Comparison of ENCODE assay signal across 10 cellular contexts in the genomic region with DNA sequence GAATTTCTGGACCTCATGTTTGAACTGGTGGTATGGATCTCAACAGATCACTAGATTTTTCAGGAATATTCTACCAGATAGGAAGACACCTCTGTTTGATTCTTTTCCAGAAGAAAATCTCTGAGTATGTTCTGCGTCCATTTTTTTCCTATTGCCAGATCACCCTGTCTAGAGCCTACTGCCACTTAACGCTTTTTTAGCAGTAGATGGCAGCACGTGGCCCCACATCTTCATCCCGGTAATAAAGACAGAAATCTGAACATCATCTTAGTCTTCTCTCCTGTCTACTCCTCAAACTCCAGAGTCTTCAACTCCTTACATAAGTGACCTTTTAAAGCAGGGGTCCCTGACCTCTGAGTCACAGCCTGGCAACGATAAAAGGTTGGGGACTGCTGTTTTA.
DNase-seq lines count a peak whose midpoint lies in the region; ATAC-seq, FAIRE-seq and TF ChIP-seq lines count a peak whose summit lies in the region.
"Had no signal": no experiment of that assay in that cellular context is flagged by ENCODE, and none has a peak within 500 bp of the region (broad histone marks: within the 10 kb centered on the region; RNA-seq: fewer than 3 reads in every experiment).

No MANE protein-coding gene starts in this region.

- BruUV-seq in HepG2 (replicated peaks; lab: Mats Ljungman, UMichigan) = no TSS peak

- TF ChIP-seq CTCF in HepG2 (CRISPR knock-in tag; IDR thresholded peaks at IDR 0.05) (peak; percentile 27), right lobe of liver (IDR thresholded peaks at IDR 0.05) (no peak), astrocyte of the spinal cord (IDR thresholded peaks at IDR 0.05; ENCODE audit: low read depth, low read length) (peak; percentile 42)

- H3K27ac ChIP-seq in HepG2 (ENCODE audit: extremely low read length, insufficient read depth, low read length) (no peak overlapping the region), right lobe of liver (no peak overlapping the region)

- TF ChIP-seq EP300 in HepG2 (IDR thresholded peaks at IDR 0.05; ENCODE audit: low read depth in 2 of 2, low read length in 2 of 2) (no peak), HepG2 (CRISPR knock-in tag; IDR thresholded peaks at IDR 0.05; ENCODE audit: borderline replicate concordance) (no peak)

- peak; percentile 75 for ATAC-seq in HepG2
- ATAC-seq in right lobe of liver = no peak
- no peak for ATAC-seq in HG03457 (IDR thresholded peaks at IDR 0.05; ENCODE audit: unreplicated experiment)
- no peak for ATAC-seq in HG03039 (IDR thresholded peaks at IDR 0.05; ENCODE audit: unreplicated experiment)
- ATAC-seq in HG03196 (IDR thresholded peaks at IDR 0.05; ENCODE audit: unreplicated experiment) = no peak
- ATAC-seq: stimulated activated effector memory CD8-positive, alpha-beta T cell treated with anti-CD3 and anti-CD28 coated beads, Interleukin-12 subunit alpha, Interleukin-12 subunit beta, amount 100 ng/mL, for 72 hours had no signal

- H4K20me1 ChIP-seq in HepG2 (ENCODE audit: insufficient read depth, low read length) = no peaks in the 10 kb centered on the region

- no peak overlapping the region for H3K4me2 ChIP-seq in HepG2 (ENCODE audit: low read depth, low read length)

- intact Hi-C loops in HepG2 (cut with micrococcal nuclease; ENCODE audit: unreplicated experiment) (no loop called here), right lobe of liver (cut with DNase I) (no loop called here)

- no peak overlapping the region for H2AFZ ChIP-seq in HepG2 (ENCODE audit: low read length)

- peak; percentile 21 for DNase-seq in HepG2 (ENCODE audit: low spot score)
- no peak for DNase-seq in right lobe of liver
- peak; percentile 46 for DNase-seq in LHCN-M2 (ENCODE audit: low read depth)
- DNase-seq in astrocyte of the spinal cord (ENCODE audit: low read depth, low spot score) = no peak
- DNase-seq in urothelium cell line (ENCODE audit: low spot score) = peak; percentile 50
- DNase-seq: NCI-H1694 had no signal

- no peak overlapping the region for H3K4me3 ChIP-seq in HepG2 (replicated peaks in 1 of 3; ENCODE audit: insufficient read depth in 1 of 3, low read depth in 2 of 3, low read length in 3 of 3)
- H3K4me3 ChIP-seq in right lobe of liver = no peak overlapping the region
- H3K4me3 ChIP-seq in astrocyte of the spinal cord (ENCODE audit: low read depth, low read length) = no peak overlapping the region

- H3K4me1 ChIP-seq in HepG2 (ENCODE audit: insufficient read depth, low read length) = no peaks in the 10 kb centered on the region
- no peaks in the 10 kb centered on the region for H3K4me1 ChIP-seq in right lobe of liver

- FAIRE-seq in HepG2 (lab: Jason Lieb, UNC) (no peak), urothelium cell line (lab: Jason Lieb, UNC) (no peak)

- H3K9ac ChIP-seq in HepG2 (ENCODE audit: insufficient read depth, low read depth, low read length) = no peak overlapping the region

- CTCF ChIA-PET in HepG2 (lab: Yijun Ruan, JAX; ENCODE audit: low intra/inter-chr PET ratio, low total read pairs) = no interaction called here

- 0 out of 5 replicates have a peak, but pooled peaks cover 0 to under 1% of the 10 kb centered on the region in 2 experiments for H3K27me3 ChIP-seq in HepG2 (ENCODE audit: control insufficient read depth in 1 of 2, insufficient read depth in 2 of 2, low read length in 2 of 2)
- H3K27me3 ChIP-seq in right lobe of liver = no peaks in the 10 kb centered on the region

- no peaks in the 10 kb centered on the region for H3K9me3 ChIP-seq in HepG2 (ENCODE audit: low read length)
- no peaks in the 10 kb centered on the region for H3K9me3 ChIP-seq in right lobe of liver

- TF ChIP-seq RAD21 in HepG2 (CRISPR knock-in tag; IDR thresholded peaks at IDR 0.05) = no peak

- 1% methylated on average over 5 of the region's 5 CpGs for WGBS in HepG2 (ENCODE audit: low lambda C conversion rate)
- WGBS in right lobe of liver (ENCODE audit: insufficient coverage, low coverage, low lambda C conversion rate, missing lambda C conversion rate) = 33% methylated on average over 5 of the region's 5 CpGs

- POLR2A ChIA-PET in HepG2 (lab: Yijun Ruan, JAX) = no interaction called here

- no peaks in the 10 kb centered on the region for H3K79me2 ChIP-seq in HepG2 (ENCODE audit: insufficient read depth, low read length)

- H3K36me3 ChIP-seq in HepG2 (replicated peaks in 1 of 2; ENCODE audit: control insufficient read depth in 1 of 2, insufficient read depth in 2 of 2, low read length in 2 of 2) (no peaks in the 10 kb centered on the region), right lobe of liver (no peaks in the 10 kb centered on the region)

- in situ Hi-C loops in HepG2 (cut with HindIII; ENCODE audit: extremely low pct_ligation_motif_present, low pct_unique_long_range_greater_than_20kb) (loop anchor here (25.0 kb wide), 1 partner anchor 333 kb away; no protein-coding TSS in a partner anchor), astrocyte of the spinal cord (cut with HindIII; ENCODE audit: low sequenced_read_pairs) (no loop called here)

- TF ChIP-seq POLR2A in HepG2 (IDR thresholded peaks at IDR 0.05; ENCODE audit: insufficient read depth in 1 of 2, low read depth in 2 of 2, low read length in 2 of 2) (no peak), right lobe of liver (IDR thresholded peaks at IDR 0.05) (no peak)

TF ChIP-seq in HepG2, 621 proteins besides CTCF, POLR2A, EP300 and RAD21:
- TF ChIP-seq, protein P1, sequence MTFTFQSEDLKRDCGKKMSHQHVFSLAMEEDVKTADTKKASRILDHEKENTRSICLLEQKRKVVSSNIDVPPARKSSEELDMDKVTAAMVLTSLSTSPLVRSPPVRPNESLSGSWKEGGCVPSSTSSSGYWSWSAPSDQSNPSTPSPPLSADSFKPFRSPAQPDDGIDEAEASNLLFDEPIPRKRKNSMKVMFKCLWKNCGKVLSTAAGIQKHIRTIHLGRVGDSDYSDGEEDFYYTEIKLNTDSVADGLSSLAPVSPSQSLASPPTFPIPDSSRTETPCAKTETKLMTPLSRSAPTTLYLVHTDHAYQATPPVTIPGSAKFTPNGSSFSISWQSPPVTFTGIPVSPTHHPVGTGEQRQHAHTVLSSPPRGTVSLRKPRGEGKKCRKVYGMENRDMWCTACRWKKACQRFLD (CRISPR knock-in tag; IDR thresholded peaks at IDR 0.05; ENCODE audit: borderline replicate concordance) = no peak
- TF ChIP-seq ZMYM2 (CRISPR knock-in tag; IDR thresholded peaks at IDR 0.05) (no peak), STAG1 (CRISPR knock-in tag; IDR thresholded peaks at IDR 0.05) (peak; percentile 24; the same call in 1 of the 2 replicates)
- TF ChIP-seq, protein P2, sequence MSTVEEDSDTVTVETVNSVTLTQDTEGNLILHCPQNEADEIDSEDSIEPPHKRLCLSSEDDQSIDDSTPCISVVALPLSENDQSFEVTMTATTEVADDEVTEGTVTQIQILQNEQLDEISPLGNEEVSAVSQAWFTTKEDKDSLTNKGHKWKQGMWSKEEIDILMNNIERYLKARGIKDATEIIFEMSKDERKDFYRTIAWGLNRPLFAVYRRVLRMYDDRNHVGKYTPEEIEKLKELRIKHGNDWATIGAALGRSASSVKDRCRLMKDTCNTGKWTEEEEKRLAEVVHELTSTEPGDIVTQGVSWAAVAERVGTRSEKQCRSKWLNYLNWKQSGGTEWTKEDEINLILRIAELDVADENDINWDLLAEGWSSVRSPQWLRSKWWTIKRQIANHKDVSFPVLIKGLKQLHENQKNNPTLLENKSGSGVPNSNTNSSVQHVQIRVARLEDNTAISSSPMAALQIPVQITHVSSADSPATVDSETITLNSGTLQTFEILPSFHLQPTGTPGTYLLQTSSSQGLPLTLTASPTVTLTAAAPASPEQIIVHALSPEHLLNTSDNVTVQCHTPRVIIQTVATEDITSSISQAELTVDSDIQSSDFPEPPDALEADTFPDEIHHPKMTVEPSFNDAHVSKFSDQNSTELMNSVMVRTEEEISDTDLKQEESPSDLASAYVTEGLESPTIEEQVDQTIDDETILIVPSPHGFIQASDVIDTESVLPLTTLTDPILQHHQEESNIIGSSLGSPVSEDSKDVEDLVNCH (CRISPR knock-in tag; IDR thresholded peaks at IDR 0.05) = no peak
- TF ChIP-seq, protein P3, sequence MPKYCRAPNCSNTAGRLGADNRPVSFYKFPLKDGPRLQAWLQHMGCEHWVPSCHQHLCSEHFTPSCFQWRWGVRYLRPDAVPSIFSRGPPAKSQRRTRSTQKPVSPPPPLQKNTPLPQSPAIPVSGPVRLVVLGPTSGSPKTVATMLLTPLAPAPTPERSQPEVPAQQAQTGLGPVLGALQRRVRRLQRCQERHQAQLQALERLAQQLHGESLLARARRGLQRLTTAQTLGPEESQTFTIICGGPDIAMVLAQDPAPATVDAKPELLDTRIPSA (CRISPR knock-in tag; IDR thresholded peaks at IDR 0.05; ENCODE audit: borderline replicate concordance) = no peak
TF ChIP-seq in HepG2: peak in this region for 1.

Comparison
In these comparisons a context has a peak if more than half of its experiments do, and no peak if none do; other contexts are left out.
1. DNase-seq: peak in HepG2 (single experiment), LHCN-M2 (single experiment) and urothelium cell line (single experiment); none in right lobe of liver (0 of 3) and astrocyte of the spinal cord (single experiment).
2. CTCF ChIP-seq: peak in HepG2 (single experiment) and astrocyte of the spinal cord (single experiment); none in right lobe of liver (0 of 4).